In genomic region chr11:61277973-61278565, GRCh38 we compare ENCODE assay signal across 20 cellular contexts. TPM values are rescaled to one million over a fixed set of nuclear protein-coding genes. Genes with fewer than 3 reads are reported as not detected.
A peak's percentile ranks its signal among the peaks of the same experiment; 100 is the strongest.
DNase-seq lines count a peak whose midpoint lies in the region; ATAC-seq and TF ChIP-seq lines count a peak whose summit lies in the region.
"Had no signal": no experiment of that assay in that cellular context is flagged by ENCODE, and none has a peak within 500 bp of the region (broad histone marks: within the 10 kb centered on the region; RNA-seq: fewer than 3 reads in every experiment).

No MANE protein-coding gene starts in this region.

- DNase-seq in SK-MEL-5 (ENCODE audit: low read depth, low spot score) (peak; percentile 66), islet precursor cell (peak; percentile 81), neural progenitor cell (ENCODE audit: low spot score) (no peak), upper lobe of right lung (no peak), HT-29 (ENCODE audit: low spot score) (no peak)
- DNase-seq: Calu3; CD4-positive, alpha-beta T cell; NCI-H146; NCI-H2107; NCI-H226; NCI-H526; NK-92 treated with Interleukin-12 subunit alpha and Interleukin-12 subunit beta, amount 100 ng/mL, for 24 hours; PC-3 had no signal

- no peak overlapping the region for H3K4me3 ChIP-seq in BLaER1
- no peak overlapping the region for H3K4me3 ChIP-seq in neural progenitor cell
- no peak overlapping the region for H3K4me3 ChIP-seq in upper lobe of right lung
- H3K4me3 ChIP-seq: GM12878, HAP-1 had no signal

- H3K27me3 ChIP-seq in BLaER1, result no peaks in the 10 kb centered on the region
- H3K27me3 ChIP-seq in neural progenitor cell, result peaks cover 11% of the 10 kb centered on the region
- no peaks in the 10 kb centered on the region for H3K27me3 ChIP-seq in upper lobe of right lung

- in situ Hi-C loops in SK-MEL-5 (cut with HindIII; ENCODE audit: low pct_unique_long_range_greater_than_20kb, low sequenced_read_pairs), result no loop called here

- no peak overlapping the region for H3K4me3 Mint-ChIP-seq in neural progenitor cell
- H3K4me3 Mint-ChIP-seq: CD4-positive, alpha-beta T cell had no signal

- TF ChIP-seq CTCF in neural progenitor cell (IDR thresholded peaks at IDR 0.05), result no peak
- no peak for TF ChIP-seq CTCF in upper lobe of right lung (IDR thresholded peaks at IDR 0.05)

- H3K79me2 ChIP-seq in neural progenitor cell (ENCODE audit: low read depth), result no peaks in the 10 kb centered on the region

- H3K4me2 ChIP-seq in BLaER1 (peak overlapping the region; percentile 55), neural progenitor cell (no peak overlapping the region)

- H3K27ac ChIP-seq in BLaER1, result 0 out of 2 replicates have a peak overlapping the region, but pooled peaks have one; percentile 30
- H3K27ac ChIP-seq in neural progenitor cell, result no peak overlapping the region
- no peak overlapping the region for H3K27ac ChIP-seq in upper lobe of right lung

- H3K36me3 ChIP-seq in BLaER1 (peaks cover 82% of the 10 kb centered on the region), neural progenitor cell (no peaks in the 10 kb centered on the region), upper lobe of right lung (no peaks in the 10 kb centered on the region)
- H3K36me3 ChIP-seq: HAP-1 had no signal

- no peak overlapping the region for H3K27ac Mint-ChIP-seq in neural progenitor cell
- H3K27ac Mint-ChIP-seq: CD4-positive, alpha-beta T cell had no signal

- peaks cover 26% of the 10 kb centered on the region for H3K4me1 Mint-ChIP-seq in neural progenitor cell

- no peaks in the 10 kb centered on the region for H3K9me3 Mint-ChIP-seq in neural progenitor cell
- H3K9me3 Mint-ChIP-seq: CD4-positive, alpha-beta T cell had no signal

- intact Hi-C loops in upper lobe of right lung (cut with DNase I), result no loop called here

- no peak overlapping the region for H2AFZ ChIP-seq in neural progenitor cell (replicated peaks)

- H3K27me3 Mint-ChIP-seq in neural progenitor cell (ENCODE audit: insufficient read depth, low read depth), result peaks cover 4% of the 10 kb centered on the region
- H3K27me3 Mint-ChIP-seq: CD4-positive, alpha-beta T cell had no signal

- ATAC-seq in upper lobe of right lung, result no peak
- no peak for ATAC-seq in GM18519 (IDR thresholded peaks at IDR 0.05; ENCODE audit: low FRiP score, unreplicated experiment)
- no peak for ATAC-seq in HG02571 (IDR thresholded peaks at IDR 0.05; ENCODE audit: unreplicated experiment)
- ATAC-seq: GM12878, PC-3 had no signal

- H3K9me3 ChIP-seq in BLaER1 (no peaks in the 10 kb centered on the region), neural progenitor cell (ENCODE audit: low read depth) (no peaks in the 10 kb centered on the region), upper lobe of right lung (no peaks in the 10 kb centered on the region)
- H3K9me3 ChIP-seq: HAP-1 had no signal

- H3K9ac ChIP-seq in BLaER1, result peak overlapping the region; percentile 53; the same call in 1 of the 2 replicates
- H3K9ac ChIP-seq in neural progenitor cell, result peak overlapping the region; percentile 20

- H3K4me1 ChIP-seq in BLaER1 (peaks cover 68% of the 10 kb centered on the region), neural progenitor cell (no peaks in the 10 kb centered on the region), upper lobe of right lung (no peaks in the 10 kb centered on the region)
- H3K4me1 ChIP-seq: HAP-1 had no signal

- peaks cover 8% of the 10 kb centered on the region for H3F3A ChIP-seq in neural progenitor cell (ENCODE audit: low read depth)

- H3K36me3 Mint-ChIP-seq in neural progenitor cell, result no peaks in the 10 kb centered on the region

- H4K20me1 ChIP-seq in BLaER1 (peaks cover 17% of the 10 kb centered on the region), neural progenitor cell (ENCODE audit: low read depth) (no peaks in the 10 kb centered on the region)

RNA-seq across cellular contexts. Expression of gene VWCE, which starts 17.0 kb away (rescaled TPM):
- 0.24 and 0.45 TPM in 2 replicates for total RNA-seq in SK-MEL-5 (2014; rRNA removed; shearing (Covaris generic))
- polyA plus RNA-seq in SK-MEL-5 (2015; cell fraction: cytosol; rRNA removed), result 0.10 TPM in 1 of 2 replicates, not detected in the other
- polyA plus RNA-seq in SK-MEL-5 (2015; cell fraction: nucleus; rRNA removed), result 1.9 and 3.6 TPM in 2 replicates
- total RNA-seq in neural progenitor cell (ENCODE audit: low replicate concordance) (5.1 and 7.0 TPM in 2 replicates), upper lobe of right lung (1.5 TPM)
- total RNA-seq in HT-29 (2014; rRNA removed; shearing (Covaris generic)), result not detected in 2 replicates

RNA-seq across cellular contexts. Expression of gene PGA5, which starts 37.1 kb away (rescaled TPM):
- not detected in 2 replicates for total RNA-seq in SK-MEL-5 (2014; rRNA removed; shearing (Covaris generic))
- polyA plus RNA-seq in SK-MEL-5 (2015; cell fraction: cytosol; rRNA removed), result 0.33 TPM in 1 of 2 replicates, not detected in the other
- not detected in 2 replicates for polyA plus RNA-seq in SK-MEL-5 (2015; cell fraction: nucleus; rRNA removed)
- total RNA-seq in neural progenitor cell (ENCODE audit: low replicate concordance) (0.19 TPM in 1 of 2 replicates, not detected in the other), upper lobe of right lung (not detected)
- total RNA-seq in HT-29 (2014; rRNA removed; shearing (Covaris generic)), result not detected in 2 replicates
- total RNA-seq: Calu3; CD4-positive, alpha-beta T cell; G401; GM12878; HT1080; PC-3 had no signal
- polyA plus RNA-seq: GM12878 had no signal

RNA-seq across cellular contexts. Expression of gene DDB1, which starts 54.8 kb away (rescaled TPM):
- total RNA-seq in SK-MEL-5 (2014; rRNA removed; shearing (Covaris generic)), result 190 and 218 TPM in 2 replicates
- polyA plus RNA-seq in SK-MEL-5 (2015; cell fraction: cytosol; rRNA removed), result 145 and 168 TPM in 2 replicates
- polyA plus RNA-seq in SK-MEL-5 (2015; cell fraction: nucleus; rRNA removed), result 101 and 129 TPM in 2 replicates
- 275 and 314 TPM in 2 replicates for total RNA-seq in neural progenitor cell (ENCODE audit: low replicate concordance)
- total RNA-seq in upper lobe of right lung, result 126 TPM
- total RNA-seq in HT-29 (2014; rRNA removed; shearing (Covaris generic)), result 262 and 321 TPM in 2 replicates

RNA-seq across cellular contexts. Expression of gene TKFC, which starts 55.0 kb away (rescaled TPM):
- 43.2 and 48.6 TPM in 2 replicates for total RNA-seq in SK-MEL-5 (2014; rRNA removed; shearing (Covaris generic))
- polyA plus RNA-seq in SK-MEL-5 (2015; cell fraction: cytosol; rRNA removed), result 79.2 and 80.7 TPM in 2 replicates
- polyA plus RNA-seq in SK-MEL-5 (2015; cell fraction: nucleus; rRNA removed), result 232 TPM in 2 replicates
- total RNA-seq in neural progenitor cell (ENCODE audit: low replicate concordance) (27.3 and 79.3 TPM in 2 replicates), upper lobe of right lung (32.1 TPM)
- 80.4 and 94.2 TPM in 2 replicates for total RNA-seq in HT-29 (2014; rRNA removed; shearing (Covaris generic))

RNA-seq across cellular contexts. Expression of gene PGA4, which starts 55.9 kb away (rescaled TPM):
- not detected in 2 replicates for total RNA-seq in SK-MEL-5 (2014; rRNA removed; shearing (Covaris generic))
- polyA plus RNA-seq in SK-MEL-5 (2015; cell fraction: cytosol; rRNA removed), result 0.33 TPM in 1 of 2 replicates, not detected in the other
- not detected in 2 replicates for polyA plus RNA-seq in SK-MEL-5 (2015; cell fraction: nucleus; rRNA removed)
- 0.31 and 0.41 TPM in 2 replicates for total RNA-seq in neural progenitor cell (ENCODE audit: low replicate concordance)
- 0.67 TPM for total RNA-seq in upper lobe of right lung
- total RNA-seq in HT-29 (2014; rRNA removed; shearing (Covaris generic)), result 1.0 TPM in 1 of 2 replicates, not detected in the other
- total RNA-seq: Calu3; CD4-positive, alpha-beta T cell; G401; GM12878; HT1080; PC-3 had no signal
- polyA plus RNA-seq: GM12878 had no signal

Comparison
In these comparisons a context has a peak if more than half of its experiments do, and no peak if none do; other contexts are left out.
1. DNase-seq: peak in SK-MEL-5 (single experiment) and islet precursor cell (single experiment); none in neural progenitor cell (single experiment), upper lobe of right lung (single experiment) and HT-29 (single experiment).